ENCODE assay signal across 8 cellular contexts in the genomic region with DNA sequence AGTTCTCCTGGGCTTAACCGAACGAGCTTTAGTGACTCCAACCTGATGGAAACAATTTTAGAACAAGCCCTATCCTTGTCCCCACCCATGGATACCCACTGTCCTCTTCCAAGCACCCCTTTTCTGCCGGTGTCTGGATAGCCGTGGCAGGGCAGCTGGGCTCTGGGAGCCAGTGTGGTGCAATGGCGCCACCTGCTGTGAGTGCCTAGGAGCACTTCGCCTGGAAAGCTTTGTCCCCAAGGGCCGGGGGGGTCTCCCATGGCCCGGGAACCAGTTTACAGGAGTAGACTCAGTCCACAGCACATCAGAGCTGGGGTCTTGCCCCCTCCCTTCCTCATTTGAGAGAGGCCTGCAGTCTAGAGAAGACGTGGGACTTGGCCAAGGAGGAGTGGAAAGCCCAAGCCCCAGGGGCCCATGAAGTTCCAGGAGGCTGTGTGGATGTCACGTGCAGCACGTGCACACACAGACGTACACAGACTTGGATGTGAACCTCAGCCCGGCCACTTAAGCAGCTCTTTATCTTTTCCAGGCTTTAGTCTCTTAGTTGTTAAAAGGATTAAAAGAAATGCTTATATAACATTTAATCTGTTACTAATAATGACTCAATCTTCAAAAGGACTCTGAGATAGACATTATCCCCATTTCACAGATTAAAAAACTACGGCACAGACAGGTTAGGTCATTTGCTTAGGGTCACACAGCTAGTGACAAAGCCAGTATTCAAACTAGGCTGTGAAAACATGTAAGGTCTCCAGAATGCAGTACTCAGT. TPM values are rescaled to one million over a fixed set of nuclear protein-coding genes. Genes with fewer than 3 reads are reported as not detected.
A peak's percentile ranks its signal among the peaks of the same experiment; 100 is the strongest.
DNase-seq lines count a peak whose midpoint lies in the region; ATAC-seq, FAIRE-seq and TF ChIP-seq lines count a peak whose summit lies in the region.

No MANE protein-coding gene starts in this region.

- peaks cover 10% of the 10 kb centered on the region for H3K4me1 Mint-ChIP-seq in activated T-helper 2 cell treated with anti-CD3 and anti-CD28 coated beads, Interferon-gamma antibody, Interleukin-2, Interleukin-4, amounts not matched to agents 10 μg/mL and 5 μg/mL and 100 μg/mL, durations not matched to agents 14 hours and 24 hours and 36 hours (ENCODE audit: low read depth)

- intact Hi-C loops in activated T-helper 2 cell treated with anti-CD3 and anti-CD28 coated beads, Interferon-gamma antibody, Interleukin-2, Interleukin-4, amounts not matched to agents 10 μg/mL and 5 μg/mL and 100 μg/mL, durations not matched to agents 14 hours and 24 hours and 36 hours (cut with micrococcal nuclease): loop anchor here (1.0 kb wide), 1 partner anchor 42 kb away; no protein-coding TSS in a partner anchor

- in situ Hi-C loops in ACHN (cut with HindIII; ENCODE audit: low pct_ligation_motif_present, low pct_unique_long_range_greater_than_20kb, low sequenced_read_pairs): no loop called here

- H3K27ac Mint-ChIP-seq in activated T-helper 2 cell treated with anti-CD3 and anti-CD28 coated beads, Interferon-gamma antibody, Interleukin-2, Interleukin-4, amounts not matched to agents 10 μg/mL and 5 μg/mL and 100 μg/mL, durations not matched to agents 14 hours and 24 hours and 36 hours: no peak overlapping the region

- H3K36me3 Mint-ChIP-seq in activated T-helper 2 cell treated with anti-CD3 and anti-CD28 coated beads, Interferon-gamma antibody, Interleukin-2, Interleukin-4, amounts not matched to agents 10 μg/mL and 5 μg/mL and 100 μg/mL, durations not matched to agents 14 hours and 24 hours and 36 hours (ENCODE audit: low read depth): peaks cover 15% of the 10 kb centered on the region

- peak; percentile 54 for DNase-seq in ACHN
- DNase-seq in GM12892 (ENCODE audit: insufficient read length): peak; percentile 71
- DNase-seq in NCI-H748 (lab: John Stamatoyannopoulos, UW; ENCODE audit: unreplicated experiment): peak; percentile 48
- peak; percentile 32 for DNase-seq in activated T-helper 2 cell treated with anti-CD3 and anti-CD28 coated beads, Interferon-gamma antibody, Interleukin-2, Interleukin-4, amounts not matched to agents 10 μg/mL and 5 μg/mL and 100 μg/mL, durations not matched to agents 14 hours and 24 hours and 36 hours (ENCODE audit: low spot score)
- peak in 1 of 2 donors; percentile 75 for DNase-seq in foreskin fibroblast
- DNase-seq in nucleus accumbens (lab: John Stamatoyannopoulos, UW): peak in 49 of 56 donors; percentile 7 to 80 (median 48)

- no peak for ATAC-seq in GM21367 (IDR thresholded peaks at IDR 0.05; ENCODE audit: unreplicated experiment)
- no peak for ATAC-seq in GM21390 (IDR thresholded peaks at IDR 0.05; ENCODE audit: unreplicated experiment)

- TF ChIP-seq CTCF in foreskin fibroblast (IDR thresholded peaks at IDR 0.05; ENCODE audit: low read depth, low read length): peak; percentile 67

- H3K4me3 ChIP-seq in foreskin fibroblast (ENCODE audit: low read depth in 1 of 2, low read length in 2 of 2): no peak overlapping the region

- H3K9me3 Mint-ChIP-seq in activated T-helper 2 cell treated with anti-CD3 and anti-CD28 coated beads, Interferon-gamma antibody, Interleukin-2, Interleukin-4, amounts not matched to agents 10 μg/mL and 5 μg/mL and 100 μg/mL, durations not matched to agents 14 hours and 24 hours and 36 hours: no peaks in the 10 kb centered on the region

- H3K4me3 Mint-ChIP-seq in activated T-helper 2 cell treated with anti-CD3 and anti-CD28 coated beads, Interferon-gamma antibody, Interleukin-2, Interleukin-4, amounts not matched to agents 10 μg/mL and 5 μg/mL and 100 μg/mL, durations not matched to agents 14 hours and 24 hours and 36 hours (ENCODE audit: low read depth): no peak overlapping the region

- peaks cover 7% of the 10 kb centered on the region for H3K27me3 Mint-ChIP-seq in activated T-helper 2 cell treated with anti-CD3 and anti-CD28 coated beads, Interferon-gamma antibody, Interleukin-2, Interleukin-4, amounts not matched to agents 10 μg/mL and 5 μg/mL and 100 μg/mL, durations not matched to agents 14 hours and 24 hours and 36 hours (ENCODE audit: low read depth)

- no peak for TF ChIP-seq POLR2A in GM12892 (IDR thresholded peaks at IDR 0.05; ENCODE audit: low read depth, low read length)

- peak; percentile 30 for FAIRE-seq in GM12892 (lab: Jason Lieb, UNC)

RNA-seq across cellular contexts. Expression of gene CDH22, which starts 40.9 kb away (rescaled TPM):
- not detected for polyA plus RNA-seq in GM12892 (2012; ENCODE audit: missing spikeins)
- total RNA-seq in activated T-helper 2 cell treated with anti-CD3 and anti-CD28 coated beads, Interferon-gamma antibody, Interleukin-2, Interleukin-4, amounts not matched to agents 10 μg/mL and 5 μg/mL and 100 μg/mL, durations not matched to agents 14 hours and 24 hours and 36 hours: not detected in 2 replicates

RNA-seq across cellular contexts. Expression of gene ELMO2, which starts 57.3 kb away (rescaled TPM):
- 18.1 TPM for polyA plus RNA-seq in GM12892 (2012; ENCODE audit: missing spikeins)
- 59.1 and 63.2 TPM in 2 replicates for total RNA-seq in activated T-helper 2 cell treated with anti-CD3 and anti-CD28 coated beads, Interferon-gamma antibody, Interleukin-2, Interleukin-4, amounts not matched to agents 10 μg/mL and 5 μg/mL and 100 μg/mL, durations not matched to agents 14 hours and 24 hours and 36 hours
